Comparison of ENCODE assay signal across 12 cellular contexts in genomic region chr17:57445051-57445450, GRCh38.
DNase-seq lines count a peak whose midpoint lies in the region; ATAC-seq, FAIRE-seq and TF ChIP-seq lines count a peak whose summit lies in the region.
"Had no signal": no experiment of that assay in that cellular context is flagged by ENCODE, and none has a peak within 500 bp of the region (broad histone marks: within the 10 kb centered on the region; RNA-seq: fewer than 3 reads in every experiment).

No MANE protein-coding gene starts in this region.

- H3K27me3 ChIP-seq in DND-41 (ENCODE audit: insufficient read depth, low read length, poor library complexity) (no peaks in the 10 kb centered on the region), HUES48 (ENCODE audit: control insufficient read depth, insufficient read depth, low read length) (no peaks in the 10 kb centered on the region), astrocyte (ENCODE audit: insufficient read depth, low read length) (no peaks in the 10 kb centered on the region), colonic mucosa (no peaks in the 10 kb centered on the region)
- no peaks in the 10 kb centered on the region for H3K27me3 ChIP-seq in CD8-positive, alpha-beta T cell (ENCODE audit: insufficient read depth, low read length)

- H3K79me2 ChIP-seq in DND-41 (ENCODE audit: insufficient read depth, low read length) (peaks cover 88% of the 10 kb centered on the region), astrocyte (ENCODE audit: insufficient read depth, low read length) (peaks cover 6% of the 10 kb centered on the region)

- POLR2A ChIA-PET in CD8-positive, alpha-beta T cell (lab: Charles Lee) = no interaction called here

- peak overlapping the region; percentile 97 for H3K27ac ChIP-seq in DND-41 (ENCODE audit: low read length)
- peak overlapping the region; percentile 32 for H3K27ac ChIP-seq in HUES48 (ENCODE audit: low read depth, low read length)
- peak overlapping the region; percentile 45 for H3K27ac ChIP-seq in astrocyte (ENCODE audit: low read depth, low read length)
- H3K27ac ChIP-seq in CD8-positive, alpha-beta T cell (ENCODE audit: low read depth, low read length) = no peak overlapping the region
- no peak overlapping the region for H3K27ac ChIP-seq in colonic mucosa
- H3K27ac ChIP-seq: coronary artery had no signal

- H3K9ac ChIP-seq in DND-41 (ENCODE audit: low read depth, low read length) = peak overlapping the region; percentile 68
- no peak overlapping the region for H3K9ac ChIP-seq in HUES48 (ENCODE audit: low read depth, low read length)
- peak overlapping the region; percentile 48 for H3K9ac ChIP-seq in astrocyte (ENCODE audit: low read length)
- no peak overlapping the region for H3K9ac ChIP-seq in colonic mucosa (ENCODE audit: low read depth in 2 of 2, low read length in 2 of 2)

- CTCF ChIA-PET in CD8-positive, alpha-beta T cell (lab: Charles Lee) = interaction anchor here (1.0 kb wide), 1 partner anchor 202 kb away, joined by 3 read pairs; no protein-coding TSS in a partner anchor

- TF ChIP-seq CTCF in DND-41 (IDR thresholded peaks at IDR 0.05; ENCODE audit: borderline replicate concordance, extremely low read depth, low read length, poor library complexity, severe bottlenecking) = no peak
- TF ChIP-seq CTCF in astrocyte (IDR thresholded peaks at IDR 0.05; ENCODE audit: insufficient read depth, low read depth, low read length) = no peak
- no peak for TF ChIP-seq CTCF in neural crest cell (conservative IDR thresholded peaks at IDR 0.05)
- TF ChIP-seq CTCF in CD8-positive, alpha-beta T cell (IDR thresholded peaks at IDR 0.05) = no peak
- no peak for TF ChIP-seq CTCF in colonic mucosa (IDR thresholded peaks at IDR 0.05)

- H3K4me1 Mint-ChIP-seq in astrocyte (ENCODE audit: low read depth, unreplicated experiment) (peaks cover 45% of the 10 kb centered on the region), neural crest cell (peaks cover 88% of the 10 kb centered on the region)
- H3K4me1 Mint-ChIP-seq in CD8-positive, alpha-beta T cell (ENCODE audit: low read depth) = peaks cover 49% of the 10 kb centered on the region

- peaks cover 12% of the 10 kb centered on the region for H3K36me3 Mint-ChIP-seq in astrocyte (ENCODE audit: low read depth, unreplicated experiment)
- H3K36me3 Mint-ChIP-seq in neural crest cell (ENCODE audit: low read depth) = peaks cover 2% of the 10 kb centered on the region
- peaks cover 6% of the 10 kb centered on the region for H3K36me3 Mint-ChIP-seq in CD8-positive, alpha-beta T cell

- H3K4me2 ChIP-seq in DND-41 (ENCODE audit: insufficient read depth, low read length) = no peak overlapping the region
- H3K4me2 ChIP-seq in astrocyte (ENCODE audit: low read length) = peak overlapping the region; percentile 65

- H3K36me3 ChIP-seq in DND-41 (ENCODE audit: insufficient read depth, low read length) = peaks cover 57% of the 10 kb centered on the region
- no peaks in the 10 kb centered on the region for H3K36me3 ChIP-seq in HUES48 (ENCODE audit: control insufficient read depth, insufficient read depth, low read length)
- no peaks in the 10 kb centered on the region for H3K36me3 ChIP-seq in astrocyte (ENCODE audit: insufficient read depth, low read length)
- no peaks in the 10 kb centered on the region for H3K36me3 ChIP-seq in CD8-positive, alpha-beta T cell (ENCODE audit: insufficient read depth, low read length)
- no peaks in the 10 kb centered on the region for H3K36me3 ChIP-seq in colonic mucosa

- no peaks in the 10 kb centered on the region for H4K20me1 ChIP-seq in DND-41 (ENCODE audit: insufficient read depth, low read length)
- no peaks in the 10 kb centered on the region for H4K20me1 ChIP-seq in astrocyte (ENCODE audit: insufficient read depth, low read length)

- H3K4me3 Mint-ChIP-seq in astrocyte (ENCODE audit: unreplicated experiment) (no peak overlapping the region), neural crest cell (peak overlapping the region; percentile 48)
- no peak overlapping the region for H3K4me3 Mint-ChIP-seq in CD8-positive, alpha-beta T cell
- H3K4me3 Mint-ChIP-seq: CD14-positive monocyte had no signal

- H3K9me3 ChIP-seq in DND-41 (ENCODE audit: insufficient read depth, low read length, severe bottlenecking) (no peaks in the 10 kb centered on the region), HUES48 (ENCODE audit: control insufficient read depth, insufficient read depth, low read length) (no peaks in the 10 kb centered on the region), astrocyte (ENCODE audit: insufficient read depth, low read depth, low read length) (no peaks in the 10 kb centered on the region), colonic mucosa (no peaks in the 10 kb centered on the region)
- no peaks in the 10 kb centered on the region for H3K9me3 ChIP-seq in CD8-positive, alpha-beta T cell (ENCODE audit: low read length)

- DNase-seq in DND-41 = no peak
- DNase-seq in astrocyte (ENCODE audit: low read depth) = peak; percentile 70
- no peak for DNase-seq in neural crest cell (ENCODE audit: low read depth, low spot score)
- no peak for DNase-seq in CD8-positive, alpha-beta T cell
- no peak for DNase-seq in CD1c-positive myeloid dendritic cell (ENCODE audit: extremely low spot score)
- no peak for DNase-seq in colonic mucosa
- DNase-seq: activated CD8-positive, alpha-beta memory T cell treated with anti-CD3 and anti-CD28 coated beads, Interleukin-2, amount 50 U/mL, for 48 hours; amniotic stem cell; stimulated activated CD4-positive, alpha-beta T cell treated with anti-CD3 and anti-CD28 coated beads, Interleukin-2, amount 100 ng/mL, for 24 hours had no signal

- H3K4me1 ChIP-seq in DND-41 (ENCODE audit: insufficient read depth, low read length) = peaks cover 100% of the 10 kb centered on the region
- H3K4me1 ChIP-seq in HUES48 (ENCODE audit: control insufficient read depth, insufficient read depth, low read length) = peaks cover 34% of the 10 kb centered on the region
- peaks cover 65% of the 10 kb centered on the region for H3K4me1 ChIP-seq in astrocyte (ENCODE audit: insufficient read depth, low read length)
- H3K4me1 ChIP-seq in CD8-positive, alpha-beta T cell (ENCODE audit: insufficient read depth, low read length) = peaks cover 36% of the 10 kb centered on the region
- peaks cover 8% of the 10 kb centered on the region for H3K4me1 ChIP-seq in colonic mucosa

- H2AFZ ChIP-seq in DND-41 (ENCODE audit: low read depth, low read length) (no peak overlapping the region), astrocyte (ENCODE audit: low read depth, low read length) (no peak overlapping the region)

- H3K4me3 ChIP-seq in DND-41 (ENCODE audit: low read depth in 1 of 2, low read length in 2 of 2) (no peak overlapping the region), HUES48 (ENCODE audit: low read depth, low read length) (no peak overlapping the region), astrocyte (ENCODE audit: insufficient read depth, low read depth, low read length) (no peak overlapping the region), colonic mucosa (no peak overlapping the region)
- H3K4me3 ChIP-seq in CD8-positive, alpha-beta T cell (ENCODE audit: low read depth, low read length) = no peak overlapping the region
- H3K4me3 ChIP-seq: coronary artery had no signal

- intact Hi-C loops in CD8-positive, alpha-beta T cell (cut with DNase I, micrococcal nuclease) = loop anchor here in 1 of 2 experiments (10.0 kb wide), 1 partner anchor 150 kb away; no protein-coding TSS in a partner anchor
- intact Hi-C loops in colonic mucosa (cut with DNase I) = loop anchor here (10.0 kb wide), 1 partner anchor 150 kb away; no protein-coding TSS in a partner anchor

- H3K9me3 Mint-ChIP-seq in astrocyte (ENCODE audit: unreplicated experiment) (no peaks in the 10 kb centered on the region), neural crest cell (no peaks in the 10 kb centered on the region)
- no peaks in the 10 kb centered on the region for H3K9me3 Mint-ChIP-seq in CD8-positive, alpha-beta T cell

- FAIRE-seq in astrocyte (lab: Jason Lieb, UNC) = no peak

- no peak for ATAC-seq in DND-41 (ENCODE audit: insufficient read depth, low read depth)
- no peak for ATAC-seq in CD8-positive, alpha-beta T cell

- H3K27ac Mint-ChIP-seq in astrocyte (ENCODE audit: unreplicated experiment) = no peak overlapping the region
- H3K27ac Mint-ChIP-seq in neural crest cell (ENCODE audit: unreplicated experiment) = no peak overlapping the region
- no peak overlapping the region for H3K27ac Mint-ChIP-seq in CD8-positive, alpha-beta T cell

- H3K27me3 Mint-ChIP-seq in astrocyte (ENCODE audit: low read depth, unreplicated experiment) = no peaks in the 10 kb centered on the region
- no peaks in the 10 kb centered on the region for H3K27me3 Mint-ChIP-seq in neural crest cell (ENCODE audit: low read depth)
- no peaks in the 10 kb centered on the region for H3K27me3 Mint-ChIP-seq in CD8-positive, alpha-beta T cell (ENCODE audit: low read depth)

Comparison
In these comparisons a context has a peak if more than half of its experiments do, and no peak if none do; other contexts are left out.
1. H3K27ac ChIP-seq: peak in DND-41 (single experiment), HUES48 (single experiment) and astrocyte (single experiment); none in CD8-positive, alpha-beta T cell (single experiment) and colonic mucosa (single experiment).
2. H3K9ac ChIP-seq: peak in DND-41 (single experiment) and astrocyte (single experiment); none in HUES48 (single experiment) and colonic mucosa (0 of 2).